Comparison of ENCODE assay signal across 8 cellular contexts in the genomic region with DNA sequence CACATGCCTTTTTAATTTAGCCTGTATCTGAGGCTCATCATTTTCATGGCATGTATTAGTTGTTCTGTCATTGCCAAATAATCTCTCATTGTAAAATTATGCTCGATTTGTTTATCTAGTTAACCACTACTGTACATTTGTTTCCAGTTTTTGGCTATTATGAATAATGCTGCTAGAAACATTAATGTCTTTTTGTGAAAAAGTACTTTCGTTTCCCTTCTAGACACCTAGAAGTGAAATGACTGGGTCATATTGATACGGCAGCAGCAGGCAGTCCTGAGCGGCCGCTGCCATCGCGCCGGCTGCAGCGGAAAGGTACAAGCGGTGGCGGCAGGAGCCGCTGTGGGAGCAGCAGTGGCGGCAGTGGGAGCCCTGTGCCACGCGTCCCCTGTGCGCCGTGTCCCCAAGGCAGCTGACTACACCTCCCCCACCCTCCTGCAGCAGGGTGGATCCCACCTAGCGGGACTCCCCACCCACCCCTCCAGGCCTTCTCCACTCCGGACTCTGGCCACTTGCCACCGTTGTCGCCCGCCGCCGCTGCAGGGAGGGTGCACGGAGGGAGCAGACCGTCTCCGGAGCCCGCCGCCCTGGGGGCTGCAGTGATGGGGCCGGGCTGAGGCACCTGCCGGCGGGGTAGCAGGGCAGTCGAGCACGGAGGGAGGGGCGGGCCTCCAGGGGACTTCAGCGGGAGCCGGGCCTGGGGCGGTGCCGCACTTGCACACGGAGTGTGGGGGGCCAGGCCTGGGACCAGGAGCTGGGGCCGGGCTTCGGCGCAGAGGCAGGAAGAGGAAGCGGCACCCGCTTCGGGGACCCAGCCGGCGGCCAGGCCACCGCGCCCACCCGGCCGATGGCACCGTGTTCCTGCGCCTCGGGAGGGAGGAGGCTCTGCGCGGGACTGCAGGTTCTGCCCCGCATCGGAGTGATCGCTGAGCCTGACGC.
DNase-seq lines count a peak whose midpoint lies in the region; ATAC-seq and TF ChIP-seq lines count a peak whose summit lies in the region.

No MANE protein-coding gene starts in this region.

- H3K36me3 ChIP-seq in ES-I3 (ENCODE audit: insufficient read depth, low read length), result no peaks in the 10 kb centered on the region
- H3K36me3 ChIP-seq in SU-DHL-6 (ENCODE audit: low read length), result no peaks in the 10 kb centered on the region
- no peaks in the 10 kb centered on the region for H3K36me3 ChIP-seq in muscle layer of duodenum (ENCODE audit: control insufficient read depth in 1 of 2, insufficient read depth in 2 of 2, low read length in 2 of 2)
- no peaks in the 10 kb centered on the region for H3K36me3 ChIP-seq in aorta (ENCODE audit: control insufficient read depth in 1 of 2, insufficient read depth in 2 of 2, low read length in 1 of 2)

- H3K9me2 ChIP-seq in SU-DHL-6 (replicated peaks; ENCODE audit: insufficient read depth, low read length), result no peaks in the 10 kb centered on the region

- intact Hi-C loops in aorta (cut with DNase I), result no loop called here

- H3K9me3 ChIP-seq in ES-I3 (ENCODE audit: control insufficient read depth, insufficient read depth, low read length) (no peaks in the 10 kb centered on the region), SU-DHL-6 (ENCODE audit: insufficient read depth, low read length) (no peaks in the 10 kb centered on the region), muscle layer of duodenum (ENCODE audit: control insufficient read depth in 1 of 2, low read length in 2 of 2) (no peaks in the 10 kb centered on the region), aorta (ENCODE audit: control insufficient read depth, low read length) (peaks cover 2% of the 10 kb centered on the region)

- H3K27ac ChIP-seq in SU-DHL-6 (ENCODE audit: low read depth, low read length), result no peak overlapping the region
- H3K27ac ChIP-seq in muscle layer of duodenum (ENCODE audit: low read length), result no peak overlapping the region
- H3K27ac ChIP-seq in aorta (ENCODE audit: low read depth in 1 of 2, low read length in 2 of 2), result no peak overlapping the region

- H2AFZ ChIP-seq in SU-DHL-6 (ENCODE audit: low read depth, low read length, severe bottlenecking), result no peak overlapping the region

- DNase-seq in epithelial cell of proximal tubule (ENCODE audit: low read depth) (no peak), aorta (peak in 1 of 2 donors; percentile 77), NCI-H526 treated with DMSO at 0.1 percent for 48 hours (lab: John Stamatoyannopoulos, UW) (no peak)

- H3K27me3 ChIP-seq in SU-DHL-6 (ENCODE audit: low read length), result no peaks in the 10 kb centered on the region
- H3K27me3 ChIP-seq in muscle layer of duodenum (ENCODE audit: low read depth, low read length), result peaks cover 7% of the 10 kb centered on the region
- H3K27me3 ChIP-seq in aorta (ENCODE audit: control insufficient read depth in 1 of 2, insufficient read depth in 2 of 2, low read length in 1 of 2), result no peaks in the 10 kb centered on the region

- no peak for TF ChIP-seq CTCF in SU-DHL-6 (IDR thresholded peaks at IDR 0.05; ENCODE audit: insufficient read depth, low read length, poor library complexity, severe bottlenecking)
- TF ChIP-seq CTCF in epithelial cell of proximal tubule (conservative IDR thresholded peaks at IDR 0.05; ENCODE audit: low read depth, low read length), result peak; percentile 9

- H3K4me3 ChIP-seq in SU-DHL-6 (ENCODE audit: insufficient read depth, low read length, poor library complexity, severe bottlenecking) (no peak overlapping the region), epithelial cell of proximal tubule (ENCODE audit: low read depth, low read length) (peak overlapping the region; percentile 62), muscle layer of duodenum (ENCODE audit: low read depth in 1 of 2, low read length in 2 of 2) (peak overlapping the region; percentile 42 to 66), aorta (ENCODE audit: low read length in 2 of 2) (peak overlapping the region in 1 of 2 donors; percentile 17)

- no peaks in the 10 kb centered on the region for H3F3A ChIP-seq in SU-DHL-6 (ENCODE audit: insufficient read depth)

- 2% methylated on average over 46 to 61 of the region's 61 CpGs for WGBS in aorta, 2 donors

- H3K4me1 ChIP-seq in ES-I3 (ENCODE audit: insufficient read depth, low read length) (no peaks in the 10 kb centered on the region), muscle layer of duodenum (ENCODE audit: control insufficient read depth in 1 of 2, insufficient read depth in 2 of 2, low read length in 2 of 2) (peaks cover 0 to 10% of the 10 kb centered on the region in 2 donors), aorta (ENCODE audit: control insufficient read depth in 1 of 2, insufficient read depth in 2 of 2, low read length in 2 of 2) (no peaks in the 10 kb centered on the region)

- H3K4me2 ChIP-seq in SU-DHL-6 (ENCODE audit: low read depth, low read length, poor library complexity, severe bottlenecking), result peak overlapping the region; percentile 15

- peak overlapping the region; percentile 77; the same call in 1 of the 2 replicates for H3K9ac ChIP-seq in ES-I3 (ENCODE audit: low read depth, low read length)
- H3K9ac ChIP-seq in SU-DHL-6 (ENCODE audit: low read length), result no peak overlapping the region

- H4K20me1 ChIP-seq in SU-DHL-6 (ENCODE audit: low read depth, low read length), result no peaks in the 10 kb centered on the region

- peak; percentile 87 for ATAC-seq in GM21381 (IDR thresholded peaks at IDR 0.05; ENCODE audit: unreplicated experiment)
- ATAC-seq in HG03521 (IDR thresholded peaks at IDR 0.05; ENCODE audit: unreplicated experiment), result peak; percentile 71
- peak; percentile 54 for ATAC-seq in aorta (ENCODE audit: low FRiP score)

- no peaks in the 10 kb centered on the region; the same call in 1 of the 2 replicates for H3K79me2 ChIP-seq in SU-DHL-6 (ENCODE audit: insufficient read depth, low read length)
